ENCODE assay signal across 24 cellular contexts in the genomic region with DNA sequence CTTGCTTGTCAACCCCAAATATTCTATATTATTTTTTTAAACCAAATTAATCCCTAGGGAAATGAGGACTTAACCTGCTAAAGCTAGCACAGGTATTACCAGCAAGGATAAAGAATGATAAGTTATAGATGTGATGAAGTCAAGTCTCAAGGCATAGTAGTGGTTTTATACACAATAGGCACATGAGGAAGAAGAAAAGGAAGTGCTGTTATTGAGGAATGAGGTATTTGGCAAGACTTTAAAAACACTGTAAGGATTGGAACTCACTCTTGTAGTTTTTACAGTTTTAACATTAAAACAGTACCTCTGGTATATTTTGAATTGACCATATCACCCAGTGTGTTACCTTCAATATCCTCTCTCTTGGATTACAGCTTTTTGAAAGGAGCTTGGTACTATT.
"Had no signal": no experiment of that assay in that cellular context is flagged by ENCODE, and none has a peak within 500 bp of the region (broad histone marks: within the 10 kb centered on the region; RNA-seq: fewer than 3 reads in every experiment).

No MANE protein-coding gene starts in this region.

- DNase-seq: activated CD4-positive, alpha-beta memory T cell treated with anti-CD3 and anti-CD28 coated beads, Interleukin-2, amount 10 ng/mL, durations not matched to agents 7 days and 5 days; activated CD4-positive, alpha-beta T cell treated with anti-CD3 and anti-CD28 coated beads, Interleukin-2, amount 10 ng/mL, durations not matched to agents 24 days and 14 days; activated CD8-positive, alpha-beta memory T cell treated with anti-CD3 and anti-CD28 coated beads, Interleukin-2, amount 10 ng/mL, durations not matched to agents 7 days and 5 days; activated gamma-delta T cell treated with Interleukin-2 at 50 U/mL for 16 hours; activated T-cell treated with anti-CD3 and anti-CD28 coated beads for 4 hours; anterior cingulate cortex; body of pancreas; effector CD8-positive, alpha-beta T cell; gastrocnemius medialis; hippocampal formation; left ventricle myocardium superior; pancreas; right cardiac atrium; stimulated activated CD4-positive, alpha-beta T cell treated with anti-CD3 and anti-CD28 coated beads, Interleukin-12 subunit alpha, Interleukin-12 subunit beta, amount 100 ng/mL, for 4 hours; stimulated activated CD4-positive, alpha-beta T cell treated with anti-CD3 and anti-CD28 coated beads, Interleukin-4, amount 100 ng/mL, for 4 hours; substantia nigra; thyroid gland had no signal

- H3K9me3 Mint-ChIP-seq: activated CD4-positive, alpha-beta memory T cell treated with anti-CD3 and anti-CD28 coated beads, Interleukin-2, amount 10 ng/mL, durations not matched to agents 7 days and 5 days; activated CD4-positive, alpha-beta T cell treated with anti-CD3 and anti-CD28 coated beads, Interleukin-2, amount 10 ng/mL, durations not matched to agents 24 days and 14 days; activated naive CD4-positive, alpha-beta T cell treated with anti-CD3 and anti-CD28 coated beads, Interleukin-2, amount 50 U/mL, for 24 hours; dendritic cell treated with granulocyte-macrophage colony-stimulating factor and Interleukin-4, amounts not matched to agents 40 ng/mL and 50 ng/mL, for 4 days; memory B cell; nephron; stimulated activated naive CD8-positive, alpha-beta T cell treated with anti-CD3 and anti-CD28 coated beads, Interleukin-15, Interleukin-2, amounts not matched to agents 100 ng/mL and 50 ng/mL, for 24 hours had no signal

- H3K27ac Mint-ChIP-seq: activated CD4-positive, alpha-beta memory T cell treated with anti-CD3 and anti-CD28 coated beads, Interleukin-2, amount 10 ng/mL, durations not matched to agents 7 days and 5 days; activated CD4-positive, alpha-beta T cell treated with anti-CD3 and anti-CD28 coated beads, Interleukin-2, amount 10 ng/mL, durations not matched to agents 24 days and 14 days; activated CD8-positive, alpha-beta memory T cell treated with anti-CD3 and anti-CD28 coated beads, Interleukin-2, amount 10 ng/mL, durations not matched to agents 7 days and 5 days; dendritic cell treated with granulocyte-macrophage colony-stimulating factor and Interleukin-4, amounts not matched to agents 40 ng/mL and 50 ng/mL, for 4 days; memory B cell; nephron; stimulated activated naive CD8-positive, alpha-beta T cell treated with anti-CD3 and anti-CD28 coated beads, Interleukin-15, Interleukin-2, amounts not matched to agents 100 ng/mL and 50 ng/mL, for 24 hours had no signal

- H3K4me3 Mint-ChIP-seq: activated CD4-positive, alpha-beta memory T cell treated with anti-CD3 and anti-CD28 coated beads, Interleukin-2, amount 10 ng/mL, durations not matched to agents 7 days and 5 days; activated CD4-positive, alpha-beta T cell treated with anti-CD3 and anti-CD28 coated beads, Interleukin-2, amount 10 ng/mL, durations not matched to agents 24 days and 14 days; activated CD8-positive, alpha-beta memory T cell treated with anti-CD3 and anti-CD28 coated beads, Interleukin-2, amount 10 ng/mL, durations not matched to agents 7 days and 5 days; activated naive CD4-positive, alpha-beta T cell treated with anti-CD3 and anti-CD28 coated beads, Interleukin-2, amount 50 U/mL, for 24 hours; dendritic cell treated with granulocyte-macrophage colony-stimulating factor and Interleukin-4, amounts not matched to agents 40 ng/mL and 50 ng/mL, for 4 days; memory B cell; nephron; stimulated activated naive CD8-positive, alpha-beta T cell treated with anti-CD3 and anti-CD28 coated beads, Interleukin-15, Interleukin-2, amounts not matched to agents 100 ng/mL and 50 ng/mL, for 24 hours had no signal

- H3K4me3 ChIP-seq: body of pancreas, cardiac muscle cell, gastrocnemius medialis, pancreas, thyroid gland had no signal

- FAIRE-seq: pancreas had no signal

- H3K27me3 Mint-ChIP-seq: activated CD4-positive, alpha-beta memory T cell treated with anti-CD3 and anti-CD28 coated beads, Interleukin-2, amount 10 ng/mL, durations not matched to agents 7 days and 5 days; activated CD4-positive, alpha-beta T cell treated with anti-CD3 and anti-CD28 coated beads, Interleukin-2, amount 10 ng/mL, durations not matched to agents 24 days and 14 days; activated CD8-positive, alpha-beta memory T cell treated with anti-CD3 and anti-CD28 coated beads, Interleukin-2, amount 10 ng/mL, durations not matched to agents 7 days and 5 days; activated naive CD4-positive, alpha-beta T cell treated with anti-CD3 and anti-CD28 coated beads, Interleukin-2, amount 50 U/mL, for 24 hours; dendritic cell treated with granulocyte-macrophage colony-stimulating factor and Interleukin-4, amounts not matched to agents 40 ng/mL and 50 ng/mL, for 4 days; memory B cell; stimulated activated naive CD8-positive, alpha-beta T cell treated with anti-CD3 and anti-CD28 coated beads, Interleukin-15, Interleukin-2, amounts not matched to agents 100 ng/mL and 50 ng/mL, for 24 hours had no signal

- H3K4me1 Mint-ChIP-seq: nephron had no signal

- ATAC-seq: activated CD4-positive, CD25-positive, alpha-beta regulatory T cell treated with anti-CD3 and anti-CD28 coated beads, Interleukin-2, amount 50 U/mL, for 24 hours; activated CD8-positive, alpha-beta memory T cell treated with anti-CD3 and anti-CD28 coated beads, Interleukin-2, amount 10 ng/mL, durations not matched to agents 7 days and 5 days; body of pancreas; gastrocnemius medialis; left ventricle myocardium superior; pancreas; right cardiac atrium had no signal
